22 cellular contexts compared by ENCODE assay signal in the genomic region with DNA sequence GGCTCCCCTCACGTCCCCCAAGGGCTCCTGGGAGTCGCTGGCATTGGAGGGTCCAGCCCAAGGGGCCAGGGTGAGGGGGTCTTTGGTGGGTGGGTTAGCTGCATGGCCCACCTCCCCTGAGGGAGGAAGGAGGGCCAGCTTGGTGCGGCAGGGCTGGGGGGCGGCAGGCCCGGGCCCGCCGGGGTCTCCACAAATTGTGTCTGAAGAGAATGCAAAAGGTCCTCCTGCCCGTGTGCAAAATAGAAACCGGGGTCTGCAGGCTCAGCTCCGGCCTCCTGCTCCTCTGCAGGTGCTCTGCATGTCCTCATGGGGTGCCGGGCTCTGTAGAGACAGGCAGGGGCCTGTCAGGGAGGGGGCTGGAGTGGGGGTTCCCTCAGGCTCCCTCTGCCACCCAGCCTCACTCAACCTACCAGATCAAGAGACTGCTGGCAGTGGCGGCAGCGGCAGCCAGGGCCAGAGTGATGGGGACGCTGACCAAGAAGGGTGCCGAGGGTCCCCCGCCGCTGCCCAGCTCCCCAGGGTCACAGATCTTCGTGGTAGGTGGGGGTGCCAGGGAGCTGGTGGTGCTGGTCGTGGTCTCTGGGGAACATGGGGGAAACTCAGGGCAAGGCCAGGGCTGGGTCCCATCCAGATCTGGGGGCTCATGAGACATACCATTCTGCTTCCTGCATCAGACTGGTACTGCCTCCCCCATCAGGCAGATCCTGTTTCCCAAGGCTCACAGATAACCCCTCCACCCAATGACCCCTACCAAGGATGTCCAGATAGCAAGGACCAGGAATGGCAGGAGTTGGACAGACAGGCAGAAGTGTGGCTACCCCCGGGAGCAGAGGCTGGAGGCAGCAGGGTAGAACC. TPM values are rescaled to one million over a fixed set of nuclear protein-coding genes. Genes with fewer than 3 reads are reported as not detected.
"Had no signal": no experiment of that assay in that cellular context is flagged by ENCODE, and none has a peak within 500 bp of the region (broad histone marks: within the 10 kb centered on the region; RNA-seq: fewer than 3 reads in every experiment).

No MANE protein-coding gene starts in this region.

- H3K27me3 Mint-ChIP-seq: brain had no signal

- H3K9me3 ChIP-seq: esophagus squamous epithelium, transverse colon had no signal

- H3K27ac ChIP-seq: esophagus squamous epithelium, skin epidermis, transverse colon had no signal

- H3K4me1 Mint-ChIP-seq: central memory CD8-positive, alpha-beta T cell had no signal

- H3K9me3 Mint-ChIP-seq: activated naive CD4-positive, alpha-beta T cell treated with anti-CD3 and anti-CD28 coated beads, Interleukin-2, amount 50 U/mL, for 72 hours; activated T-cell treated with anti-CD3 and anti-CD28 coated beads, Interleukin-2, amount 50 U/mL, for 24 hours; central memory CD8-positive, alpha-beta T cell had no signal

- DNase-seq: activated CD4-positive, CD25-positive, alpha-beta regulatory T cell treated with anti-CD3 and anti-CD28 coated beads, Interleukin-2, amount 50 U/mL, for 72 hours; activated gamma-delta T cell; activated T-cell treated with anti-CD3 and anti-CD28 coated beads, Interleukin-2, amount 50 U/mL, for 24 hours; amygdala; cortex of kidney; effector CD4-positive, alpha-beta T cell; esophagus squamous epithelium; hippocampal formation; midbrain; stimulated activated CD4-positive, alpha-beta T cell treated with anti-CD3 and anti-CD28 coated beads, Interleukin-4, amount 100 ng/mL, for 4 hours; stimulated activated CD8-positive, alpha-beta memory T cell treated with anti-CD3 and anti-CD28 coated beads, Interleukin-4, amount 100 ng/mL, for 48 hours; stimulated activated naive CD4-positive, alpha-beta T cell treated with Interleukin-2 at 50 U/mL for 16 hours; transverse colon had no signal

- ATAC-seq: activated naive CD4-positive, alpha-beta T cell treated with anti-CD3 and anti-CD28 coated beads, Interleukin-2, amount 50 U/mL, for 72 hours had no signal

- H3K36me3 ChIP-seq: esophagus squamous epithelium, transverse colon had no signal

- H3K4me3 ChIP-seq: esophagus squamous epithelium, lung, skin epidermis, transverse colon had no signal

- H3K4me3 Mint-ChIP-seq: activated T-cell treated with anti-CD3 and anti-CD28 coated beads, Interleukin-2, amount 50 U/mL, for 24 hours; brain; central memory CD8-positive, alpha-beta T cell had no signal

- H3K27ac Mint-ChIP-seq: activated naive CD4-positive, alpha-beta T cell treated with anti-CD3 and anti-CD28 coated beads, Interleukin-2, amount 50 U/mL, for 72 hours; activated T-cell treated with anti-CD3 and anti-CD28 coated beads, Interleukin-2, amount 50 U/mL, for 24 hours had no signal

- H3K36me3 Mint-ChIP-seq: activated naive CD4-positive, alpha-beta T cell treated with anti-CD3 and anti-CD28 coated beads, Interleukin-2, amount 50 U/mL, for 72 hours had no signal

RNA-seq across cellular contexts. Expression of a gene that starts 29.2 kb away (rescaled TPM):
- total RNA-seq: endothelial cell of umbilical vein, fibroblast of villous mesenchyme, glomerular endothelial cell had no signal

RNA-seq across cellular contexts. Expression of a gene that starts 37.5 kb away (rescaled TPM):
- total RNA-seq: endothelial cell of umbilical vein; fibroblast of villous mesenchyme; glomerular endothelial cell; T-helper 1 cell treated with Interleukin-12 subunit alpha and Interleukin-12 subunit beta and Interleukin-4 antibody, amounts not matched to agents 30 ng/mL and 1 ng/mL, for 36 hours had no signal
- polyA plus RNA-seq: endothelial cell of umbilical vein had no signal
